ENCODE assay signal across 1 cellular context in the genomic region with DNA sequence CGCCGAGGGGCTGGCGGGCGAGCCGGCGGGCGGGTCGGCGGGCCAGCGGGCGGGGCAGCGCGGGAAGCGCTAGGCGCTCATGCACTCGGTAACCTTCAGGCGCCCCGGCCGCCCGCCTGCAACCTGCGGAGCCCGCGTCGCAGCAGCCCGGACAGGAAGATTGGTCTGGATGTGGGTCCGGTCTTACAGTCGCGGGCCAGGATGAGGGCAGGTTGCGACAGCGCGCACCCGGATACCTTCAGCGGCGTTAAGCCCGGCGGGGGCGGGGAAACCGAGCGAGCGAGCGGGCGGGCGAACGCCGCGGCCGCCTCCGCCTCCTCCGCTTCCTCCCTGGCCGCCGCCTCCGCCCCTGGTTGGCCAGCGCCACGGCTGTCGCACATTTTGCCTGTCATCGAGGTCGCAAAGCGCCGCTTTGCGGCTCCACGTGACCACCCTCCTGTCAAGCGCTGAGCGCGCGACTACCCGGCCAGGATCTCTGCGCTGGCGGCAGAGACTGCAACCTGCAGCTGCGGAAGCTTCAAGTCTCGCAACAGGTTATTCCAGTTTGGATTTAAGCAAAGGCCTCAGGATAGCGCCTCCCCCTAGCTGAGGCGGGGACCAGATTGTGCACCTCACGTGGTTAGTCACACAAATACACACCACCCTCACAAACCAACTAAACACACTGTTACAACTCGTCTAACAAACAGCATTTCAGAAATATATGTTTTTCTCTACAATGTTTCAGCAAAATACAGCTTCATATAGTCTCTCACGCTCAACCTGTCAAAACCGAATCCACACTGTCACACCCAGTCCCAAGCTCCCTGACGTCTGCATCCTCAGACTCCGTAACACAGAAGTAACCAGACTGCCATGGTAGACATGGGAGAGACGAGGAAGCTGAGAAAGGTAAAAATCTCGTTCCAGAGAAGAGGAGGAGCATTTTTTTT.
TF ChIP-seq lines count a peak whose summit lies in the region.

FAF1 (minus strand) TSS at position 355 of the 932 bp plus-strand sequence. CDS start 456 bp downstream, outside the sequence.

TF ChIP-seq in K562, 482 proteins besides CTCF, POLR2A, EP300 and RAD21 (continued from another document and continues in another):
- TF ChIP-seq MGA (IDR thresholded peaks at IDR 0.05) = peak; percentile 59
- no peak for TF ChIP-seq ZNF124 (CRISPR knock-in tag; IDR thresholded peaks at IDR 0.05)
- TF ChIP-seq ZNF436 (CRISPR knock-in tag; IDR thresholded peaks at IDR 0.05) = no peak
- no peak for TF ChIP-seq ZBTB5 (IDR thresholded peaks at IDR 0.05)
- TF ChIP-seq ATF2 (CRISPR knock-in tag; IDR thresholded peaks at IDR 0.05) = no peak
- peak; percentile 89 for TF ChIP-seq PML (IDR thresholded peaks at IDR 0.05; ENCODE audit: low read length)
- TF ChIP-seq MEF2A (IDR thresholded peaks at IDR 0.05; ENCODE audit: control insufficient read depth, low read depth, low read length) = peak; percentile 35; the same call in 1 of the 2 replicates
- TF ChIP-seq SMARCA4 (IDR thresholded peaks at IDR 0.05) = no peak; the same call in 1 of the 2 replicates
- TF ChIP-seq RFX7 (CRISPR knock-in tag; IDR thresholded peaks at IDR 0.05) = no peak
- no peak for TF ChIP-seq THRAP3 (IDR thresholded peaks at IDR 0.05; ENCODE audit: borderline replicate concordance)
- peak; percentile 99 for TF ChIP-seq CTBP1 (IDR thresholded peaks at IDR 0.05; ENCODE audit: borderline replicate concordance)
- no peak for TF ChIP-seq ARID2 (IDR thresholded peaks at IDR 0.05)
- TF ChIP-seq SIN3A (IDR thresholded peaks at IDR 0.05; ENCODE audit: borderline replicate concordance in 2 of 2, control insufficient read depth in 1 of 2, low read depth in 2 of 2, low read length in 2 of 2) = peak; percentile 93 to 99
- TF ChIP-seq ADNP (tag; IDR thresholded peaks at IDR 0.05) = no peak
- TF ChIP-seq, protein P1, sequence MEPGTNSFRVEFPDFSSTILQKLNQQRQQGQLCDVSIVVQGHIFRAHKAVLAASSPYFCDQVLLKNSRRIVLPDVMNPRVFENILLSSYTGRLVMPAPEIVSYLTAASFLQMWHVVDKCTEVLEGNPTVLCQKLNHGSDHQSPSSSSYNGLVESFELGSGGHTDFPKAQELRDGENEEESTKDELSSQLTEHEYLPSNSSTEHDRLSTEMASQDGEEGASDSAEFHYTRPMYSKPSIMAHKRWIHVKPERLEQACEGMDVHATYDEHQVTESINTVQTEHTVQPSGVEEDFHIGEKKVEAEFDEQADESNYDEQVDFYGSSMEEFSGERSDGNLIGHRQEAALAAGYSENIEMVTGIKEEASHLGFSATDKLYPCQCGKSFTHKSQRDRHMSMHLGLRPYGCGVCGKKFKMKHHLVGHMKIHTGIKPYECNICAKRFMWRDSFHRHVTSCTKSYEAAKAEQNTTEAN (CRISPR knock-in tag; IDR thresholded peaks at IDR 0.05) = no peak
- TF ChIP-seq POLR2AphosphoS5 (IDR thresholded peaks at IDR 0.05; ENCODE audit: control insufficient read depth, insufficient read depth, low read depth, low read length) = peak; percentile 79
- TF ChIP-seq FOXK2 (conservative IDR thresholded peaks at IDR 0.05 in 1 of 2, IDR thresholded peaks at IDR 0.05 in 1 of 2; ENCODE audit: low read depth in 2 of 2) = peak; percentile 81 to 89
- TF ChIP-seq PYGO2 (tag; IDR thresholded peaks at IDR 0.05) = no peak
- TF ChIP-seq MEIS2 (IDR thresholded peaks at IDR 0.05; ENCODE audit: partially characterized antibody) = peak; percentile 89
- TF ChIP-seq FOXA3 (CRISPR knock-in tag; conservative IDR thresholded peaks at IDR 0.05 in 1 of 2, IDR thresholded peaks at IDR 0.05 in 1 of 2) = no peak; a peak in 1 of 4 replicates
- no peak for TF ChIP-seq ZNF785 (CRISPR knock-in tag; IDR thresholded peaks at IDR 0.05)
- TF ChIP-seq ZNF224 (CRISPR knock-in tag; IDR thresholded peaks at IDR 0.05) = no peak
- TF ChIP-seq CC2D1A (IDR thresholded peaks at IDR 0.05) = peak; percentile 62; the same call in 1 of the 2 replicates
- no peak for TF ChIP-seq ZNF174 (CRISPR knock-in tag; IDR thresholded peaks at IDR 0.05)
- peak; percentile 94; the same call in 1 of the 2 replicates for TF ChIP-seq KAT7 (CRISPR knock-in tag; IDR thresholded peaks at IDR 0.05; ENCODE audit: borderline replicate concordance)
- TF ChIP-seq ERF (CRISPR knock-in tag; IDR thresholded peaks at IDR 0.05) = 0 out of 2 replicates have a peak, but pooled peaks have one; percentile 21
- no peak for TF ChIP-seq BRCA1 (IDR thresholded peaks at IDR 0.05)
- no peak for TF ChIP-seq BRCA1 (CRISPR knock-in tag; IDR thresholded peaks at IDR 0.05)
- TF ChIP-seq ZNF583 (CRISPR knock-in tag; IDR thresholded peaks at IDR 0.05) = no peak
- TF ChIP-seq OTX1 (CRISPR knock-in tag; IDR thresholded peaks at IDR 0.05) = peak; percentile 21; the same call in 1 of the 2 replicates
- TF ChIP-seq, protein P2, sequence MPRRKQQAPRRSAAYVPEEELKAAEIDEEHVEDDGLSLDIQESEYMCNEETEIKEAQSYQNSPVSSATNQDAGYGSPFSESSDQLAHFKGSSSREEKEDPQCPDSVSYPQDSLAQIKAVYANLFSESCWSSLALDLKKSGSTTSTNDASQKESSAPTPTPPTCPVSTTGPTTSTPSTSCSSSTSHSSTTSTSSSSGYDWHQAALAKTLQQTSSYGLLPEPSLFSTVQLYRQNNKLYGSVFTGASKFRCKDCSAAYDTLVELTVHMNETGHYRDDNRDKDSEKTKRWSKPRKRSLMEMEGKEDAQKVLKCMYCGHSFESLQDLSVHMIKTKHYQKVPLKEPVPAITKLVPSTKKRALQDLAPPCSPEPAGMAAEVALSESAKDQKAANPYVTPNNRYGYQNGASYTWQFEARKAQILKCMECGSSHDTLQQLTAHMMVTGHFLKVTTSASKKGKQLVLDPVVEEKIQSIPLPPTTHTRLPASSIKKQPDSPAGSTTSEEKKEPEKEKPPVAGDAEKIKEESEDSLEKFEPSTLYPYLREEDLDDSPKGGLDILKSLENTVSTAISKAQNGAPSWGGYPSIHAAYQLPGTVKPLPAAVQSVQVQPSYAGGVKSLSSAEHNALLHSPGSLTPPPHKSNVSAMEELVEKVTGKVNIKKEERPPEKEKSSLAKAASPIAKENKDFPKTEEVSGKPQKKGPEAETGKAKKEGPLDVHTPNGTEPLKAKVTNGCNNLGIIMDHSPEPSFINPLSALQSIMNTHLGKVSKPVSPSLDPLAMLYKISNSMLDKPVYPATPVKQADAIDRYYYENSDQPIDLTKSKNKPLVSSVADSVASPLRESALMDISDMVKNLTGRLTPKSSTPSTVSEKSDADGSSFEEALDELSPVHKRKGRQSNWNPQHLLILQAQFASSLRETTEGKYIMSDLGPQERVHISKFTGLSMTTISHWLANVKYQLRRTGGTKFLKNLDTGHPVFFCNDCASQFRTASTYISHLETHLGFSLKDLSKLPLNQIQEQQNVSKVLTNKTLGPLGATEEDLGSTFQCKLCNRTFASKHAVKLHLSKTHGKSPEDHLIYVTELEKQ (CRISPR knock-in tag; IDR thresholded peaks at IDR 0.05) = no peak
- peak; percentile 6; the same call in 1 of the 2 replicates for TF ChIP-seq ZNF511 (CRISPR knock-in tag; IDR thresholded peaks at IDR 0.05)
- peak; percentile 44; the same call in 1 of the 2 replicates for TF ChIP-seq TARDBP (IDR thresholded peaks at IDR 0.05)
- no peak for TF ChIP-seq PRPF4 (IDR thresholded peaks at IDR 0.05; ENCODE audit: insufficient read depth, low read depth, low read length, poor library complexity, severe bottlenecking)
- no peak for TF ChIP-seq THAP7 (CRISPR knock-in tag; IDR thresholded peaks at IDR 0.05)
